Comparison of ENCODE assay signal across 1 cellular context in the genomic region with DNA sequence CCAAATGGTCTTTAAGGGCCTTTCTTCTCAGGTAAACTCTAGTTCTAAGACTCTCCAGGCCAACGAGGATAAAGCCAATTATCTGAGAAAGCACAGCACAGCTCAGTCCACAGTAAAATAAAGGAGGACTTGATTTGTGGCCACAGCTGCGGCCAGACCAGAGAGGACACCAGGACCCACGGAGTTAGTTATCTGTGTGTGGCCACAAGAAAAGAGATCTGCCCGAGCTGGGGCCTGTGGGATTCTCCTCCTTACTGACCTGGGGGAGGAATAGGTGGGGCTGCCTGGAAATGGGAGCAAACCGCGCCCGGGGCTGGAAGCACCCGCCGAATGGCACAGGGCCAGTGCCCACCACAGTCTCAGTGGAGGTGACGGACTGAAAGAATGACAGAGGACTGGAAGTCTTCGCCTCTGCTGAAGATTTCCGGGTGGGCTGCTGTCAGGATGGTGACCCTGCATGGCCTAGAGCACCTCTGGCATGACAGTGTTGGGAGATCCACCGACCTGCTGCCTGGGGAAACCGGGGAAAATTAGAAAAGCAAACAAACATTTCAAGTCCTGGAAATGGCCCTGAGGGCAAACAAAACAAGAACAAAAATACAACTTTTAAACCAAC.
A peak's percentile ranks its signal among the peaks of the same experiment; 100 is the strongest.
TF ChIP-seq lines count a peak whose summit lies in the region.

No MANE protein-coding gene starts in this region.

TF ChIP-seq in HepG2, 621 proteins besides CTCF, POLR2A, EP300 and RAD21:
- TF ChIP-seq, protein P1, sequence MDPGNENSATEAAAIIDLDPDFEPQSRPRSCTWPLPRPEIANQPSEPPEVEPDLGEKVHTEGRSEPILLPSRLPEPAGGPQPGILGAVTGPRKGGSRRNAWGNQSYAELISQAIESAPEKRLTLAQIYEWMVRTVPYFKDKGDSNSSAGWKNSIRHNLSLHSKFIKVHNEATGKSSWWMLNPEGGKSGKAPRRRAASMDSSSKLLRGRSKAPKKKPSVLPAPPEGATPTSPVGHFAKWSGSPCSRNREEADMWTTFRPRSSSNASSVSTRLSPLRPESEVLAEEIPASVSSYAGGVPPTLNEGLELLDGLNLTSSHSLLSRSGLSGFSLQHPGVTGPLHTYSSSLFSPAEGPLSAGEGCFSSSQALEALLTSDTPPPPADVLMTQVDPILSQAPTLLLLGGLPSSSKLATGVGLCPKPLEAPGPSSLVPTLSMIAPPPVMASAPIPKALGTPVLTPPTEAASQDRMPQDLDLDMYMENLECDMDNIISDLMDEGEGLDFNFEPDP (CRISPR knock-in tag; conservative IDR thresholded peaks at IDR 0.05) = no peak
- TF ChIP-seq SAP130 (CRISPR knock-in tag; IDR thresholded peaks at IDR 0.05; ENCODE audit: low read depth) (0 out of 2 replicates have a peak, but pooled peaks have one; percentile 22), MXD4 (CRISPR knock-in tag; IDR thresholded peaks at IDR 0.05) (no peak), ZNF557 (CRISPR knock-in tag; IDR thresholded peaks at IDR 0.05) (no peak), KLF15 (CRISPR knock-in tag; IDR thresholded peaks at IDR 0.05; ENCODE audit: borderline replicate concordance) (no peak), STAT5B (CRISPR knock-in tag; IDR thresholded peaks at IDR 0.05) (no peak), KAT8 (CRISPR knock-in tag; IDR thresholded peaks at IDR 0.05) (no peak), MTA1 (CRISPR knock-in tag; IDR thresholded peaks at IDR 0.05; ENCODE audit: borderline replicate concordance) (peak; percentile 44; the same call in 1 of the 2 replicates), ZNF501 (CRISPR knock-in tag; IDR thresholded peaks at IDR 0.05) (0 out of 2 replicates have a peak, but pooled peaks have one; percentile 38), SOX6 (IDR thresholded peaks at IDR 0.05) (no peak), SOX6 (CRISPR knock-in tag; IDR thresholded peaks at IDR 0.05) (0 out of 2 replicates have a peak, but pooled peaks have one; percentile 14), FOXC1 (CRISPR knock-in tag; IDR thresholded peaks at IDR 0.05; ENCODE audit: borderline replicate concordance) (peak; percentile 59; the same call in 1 of the 2 replicates), LCORL (IDR thresholded peaks at IDR 0.05) (no peak), LCORL (CRISPR knock-in tag; IDR thresholded peaks at IDR 0.05) (0 out of 2 replicates have a peak, but pooled peaks have one; percentile 35), SALL1 (CRISPR knock-in tag; IDR thresholded peaks at IDR 0.05) (peak; percentile 25; the same call in 1 of the 2 replicates), NFIB (CRISPR knock-in tag; IDR thresholded peaks at IDR 0.05; ENCODE audit: borderline replicate concordance) (no peak), RXRB (CRISPR knock-in tag; IDR thresholded peaks at IDR 0.05; ENCODE audit: borderline replicate concordance) (peak; percentile 36; the same call in 1 of the 2 replicates), ZBTB38 (CRISPR knock-in tag; IDR thresholded peaks at IDR 0.05) (peak; percentile 37; the same call in 1 of the 2 replicates)
- TF ChIP-seq, protein P2, sequence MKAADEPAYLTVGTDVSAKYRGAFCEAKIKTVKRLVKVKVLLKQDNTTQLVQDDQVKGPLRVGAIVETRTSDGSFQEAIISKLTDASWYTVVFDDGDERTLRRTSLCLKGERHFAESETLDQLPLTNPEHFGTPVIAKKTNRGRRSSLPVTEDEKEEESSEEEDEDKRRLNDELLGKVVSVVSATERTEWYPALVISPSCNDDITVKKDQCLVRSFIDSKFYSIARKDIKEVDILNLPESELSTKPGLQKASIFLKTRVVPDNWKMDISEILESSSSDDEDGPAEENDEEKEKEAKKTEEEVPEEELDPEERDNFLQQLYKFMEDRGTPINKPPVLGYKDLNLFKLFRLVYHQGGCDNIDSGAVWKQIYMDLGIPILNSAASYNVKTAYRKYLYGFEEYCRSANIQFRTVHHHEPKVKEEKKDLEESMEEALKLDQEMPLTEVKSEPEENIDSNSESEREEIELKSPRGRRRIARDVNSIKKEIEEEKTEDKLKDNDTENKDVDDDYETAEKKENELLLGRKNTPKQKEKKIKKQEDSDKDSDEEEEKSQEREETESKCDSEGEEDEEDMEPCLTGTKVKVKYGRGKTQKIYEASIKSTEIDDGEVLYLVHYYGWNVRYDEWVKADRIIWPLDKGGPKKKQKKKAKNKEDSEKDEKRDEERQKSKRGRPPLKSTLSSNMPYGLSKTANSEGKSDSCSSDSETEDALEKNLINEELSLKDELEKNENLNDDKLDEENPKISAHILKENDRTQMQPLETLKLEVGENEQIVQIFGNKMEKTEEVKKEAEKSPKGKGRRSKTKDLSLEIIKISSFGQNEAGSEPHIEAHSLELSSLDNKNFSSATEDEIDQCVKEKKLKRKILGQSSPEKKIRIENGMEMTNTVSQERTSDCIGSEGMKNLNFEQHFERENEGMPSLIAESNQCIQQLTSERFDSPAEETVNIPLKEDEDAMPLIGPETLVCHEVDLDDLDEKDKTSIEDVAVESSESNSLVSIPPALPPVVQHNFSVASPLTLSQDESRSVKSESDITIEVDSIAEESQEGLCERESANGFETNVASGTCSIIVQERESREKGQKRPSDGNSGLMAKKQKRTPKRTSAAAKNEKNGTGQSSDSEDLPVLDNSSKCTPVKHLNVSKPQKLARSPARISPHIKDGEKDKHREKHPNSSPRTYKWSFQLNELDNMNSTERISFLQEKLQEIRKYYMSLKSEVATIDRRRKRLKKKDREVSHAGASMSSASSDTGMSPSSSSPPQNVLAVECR (CRISPR knock-in tag; IDR thresholded peaks at IDR 0.05; ENCODE audit: borderline replicate concordance) = peak; percentile 35; the same call in 1 of the 2 replicates
- TF ChIP-seq, protein P3, sequence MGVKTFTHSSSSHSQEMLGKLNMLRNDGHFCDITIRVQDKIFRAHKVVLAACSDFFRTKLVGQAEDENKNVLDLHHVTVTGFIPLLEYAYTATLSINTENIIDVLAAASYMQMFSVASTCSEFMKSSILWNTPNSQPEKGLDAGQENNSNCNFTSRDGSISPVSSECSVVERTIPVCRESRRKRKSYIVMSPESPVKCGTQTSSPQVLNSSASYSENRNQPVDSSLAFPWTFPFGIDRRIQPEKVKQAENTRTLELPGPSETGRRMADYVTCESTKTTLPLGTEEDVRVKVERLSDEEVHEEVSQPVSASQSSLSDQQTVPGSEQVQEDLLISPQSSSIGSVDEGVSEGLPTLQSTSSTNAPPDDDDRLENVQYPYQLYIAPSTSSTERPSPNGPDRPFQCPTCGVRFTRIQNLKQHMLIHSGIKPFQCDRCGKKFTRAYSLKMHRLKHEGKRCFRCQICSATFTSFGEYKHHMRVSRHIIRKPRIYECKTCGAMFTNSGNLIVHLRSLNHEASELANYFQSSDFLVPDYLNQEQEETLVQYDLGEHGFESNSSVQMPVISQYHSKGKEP (CRISPR knock-in tag; IDR thresholded peaks at IDR 0.05) = no peak
- TF ChIP-seq, protein P4, sequence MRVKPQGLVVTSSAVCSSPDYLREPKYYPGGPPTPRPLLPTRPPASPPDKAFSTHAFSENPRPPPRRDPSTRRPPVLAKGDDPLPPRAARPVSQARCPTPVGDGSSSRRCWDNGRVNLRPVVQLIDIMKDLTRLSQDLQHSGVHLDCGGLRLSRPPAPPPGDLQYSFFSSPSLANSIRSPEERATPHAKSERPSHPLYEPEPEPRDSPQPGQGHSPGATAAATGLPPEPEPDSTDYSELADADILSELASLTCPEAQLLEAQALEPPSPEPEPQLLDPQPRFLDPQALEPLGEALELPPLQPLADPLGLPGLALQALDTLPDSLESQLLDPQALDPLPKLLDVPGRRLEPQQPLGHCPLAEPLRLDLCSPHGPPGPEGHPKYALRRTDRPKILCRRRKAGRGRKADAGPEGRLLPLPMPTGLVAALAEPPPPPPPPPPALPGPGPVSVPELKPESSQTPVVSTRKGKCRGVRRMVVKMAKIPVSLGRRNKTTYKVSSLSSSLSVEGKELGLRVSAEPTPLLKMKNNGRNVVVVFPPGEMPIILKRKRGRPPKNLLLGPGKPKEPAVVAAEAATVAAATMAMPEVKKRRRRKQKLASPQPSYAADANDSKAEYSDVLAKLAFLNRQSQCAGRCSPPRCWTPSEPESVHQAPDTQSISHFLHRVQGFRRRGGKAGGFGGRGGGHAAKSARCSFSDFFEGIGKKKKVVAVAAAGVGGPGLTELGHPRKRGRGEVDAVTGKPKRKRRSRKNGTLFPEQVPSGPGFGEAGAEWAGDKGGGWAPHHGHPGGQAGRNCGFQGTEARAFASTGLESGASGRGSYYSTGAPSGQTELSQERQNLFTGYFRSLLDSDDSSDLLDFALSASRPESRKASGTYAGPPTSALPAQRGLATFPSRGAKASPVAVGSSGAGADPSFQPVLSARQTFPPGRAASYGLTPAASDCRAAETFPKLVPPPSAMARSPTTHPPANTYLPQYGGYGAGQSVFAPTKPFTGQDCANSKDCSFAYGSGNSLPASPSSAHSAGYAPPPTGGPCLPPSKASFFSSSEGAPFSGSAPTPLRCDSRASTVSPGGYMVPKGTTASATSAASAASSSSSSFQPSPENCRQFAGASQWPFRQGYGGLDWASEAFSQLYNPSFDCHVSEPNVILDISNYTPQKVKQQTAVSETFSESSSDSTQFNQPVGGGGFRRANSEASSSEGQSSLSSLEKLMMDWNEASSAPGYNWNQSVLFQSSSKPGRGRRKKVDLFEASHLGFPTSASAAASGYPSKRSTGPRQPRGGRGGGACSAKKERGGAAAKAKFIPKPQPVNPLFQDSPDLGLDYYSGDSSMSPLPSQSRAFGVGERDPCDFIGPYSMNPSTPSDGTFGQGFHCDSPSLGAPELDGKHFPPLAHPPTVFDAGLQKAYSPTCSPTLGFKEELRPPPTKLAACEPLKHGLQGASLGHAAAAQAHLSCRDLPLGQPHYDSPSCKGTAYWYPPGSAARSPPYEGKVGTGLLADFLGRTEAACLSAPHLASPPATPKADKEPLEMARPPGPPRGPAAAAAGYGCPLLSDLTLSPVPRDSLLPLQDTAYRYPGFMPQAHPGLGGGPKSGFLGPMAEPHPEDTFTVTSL (CRISPR knock-in tag; IDR thresholded peaks at IDR 0.05; ENCODE audit: borderline replicate concordance) = peak; percentile 51; the same call in 1 of the 2 replicates
- TF ChIP-seq, protein P5, sequence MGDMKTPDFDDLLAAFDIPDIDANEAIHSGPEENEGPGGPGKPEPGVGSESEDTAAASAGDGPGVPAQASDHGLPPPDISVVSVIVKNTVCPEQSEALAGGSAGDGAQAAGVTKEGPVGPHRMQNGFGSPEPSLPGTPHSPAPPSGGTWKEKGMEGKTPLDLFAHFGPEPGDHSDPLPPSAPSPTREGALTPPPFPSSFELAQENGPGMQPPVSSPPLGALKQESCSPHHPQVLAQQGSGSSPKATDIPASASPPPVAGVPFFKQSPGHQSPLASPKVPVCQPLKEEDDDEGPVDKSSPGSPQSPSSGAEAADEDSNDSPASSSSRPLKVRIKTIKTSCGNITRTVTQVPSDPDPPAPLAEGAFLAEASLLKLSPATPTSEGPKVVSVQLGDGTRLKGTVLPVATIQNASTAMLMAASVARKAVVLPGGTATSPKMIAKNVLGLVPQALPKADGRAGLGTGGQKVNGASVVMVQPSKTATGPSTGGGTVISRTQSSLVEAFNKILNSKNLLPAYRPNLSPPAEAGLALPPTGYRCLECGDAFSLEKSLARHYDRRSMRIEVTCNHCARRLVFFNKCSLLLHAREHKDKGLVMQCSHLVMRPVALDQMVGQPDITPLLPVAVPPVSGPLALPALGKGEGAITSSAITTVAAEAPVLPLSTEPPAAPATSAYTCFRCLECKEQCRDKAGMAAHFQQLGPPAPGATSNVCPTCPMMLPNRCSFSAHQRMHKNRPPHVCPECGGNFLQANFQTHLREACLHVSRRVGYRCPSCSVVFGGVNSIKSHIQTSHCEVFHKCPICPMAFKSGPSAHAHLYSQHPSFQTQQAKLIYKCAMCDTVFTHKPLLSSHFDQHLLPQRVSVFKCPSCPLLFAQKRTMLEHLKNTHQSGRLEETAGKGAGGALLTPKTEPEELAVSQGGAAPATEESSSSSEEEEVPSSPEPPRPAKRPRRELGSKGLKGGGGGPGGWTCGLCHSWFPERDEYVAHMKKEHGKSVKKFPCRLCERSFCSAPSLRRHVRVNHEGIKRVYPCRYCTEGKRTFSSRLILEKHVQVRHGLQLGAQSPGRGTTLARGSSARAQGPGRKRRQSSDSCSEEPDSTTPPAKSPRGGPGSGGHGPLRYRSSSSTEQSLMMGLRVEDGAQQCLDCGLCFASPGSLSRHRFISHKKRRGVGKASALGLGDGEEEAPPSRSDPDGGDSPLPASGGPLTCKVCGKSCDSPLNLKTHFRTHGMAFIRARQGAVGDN (CRISPR knock-in tag; IDR thresholded peaks at IDR 0.05) = peak; percentile 60
- TF ChIP-seq, protein P6, sequence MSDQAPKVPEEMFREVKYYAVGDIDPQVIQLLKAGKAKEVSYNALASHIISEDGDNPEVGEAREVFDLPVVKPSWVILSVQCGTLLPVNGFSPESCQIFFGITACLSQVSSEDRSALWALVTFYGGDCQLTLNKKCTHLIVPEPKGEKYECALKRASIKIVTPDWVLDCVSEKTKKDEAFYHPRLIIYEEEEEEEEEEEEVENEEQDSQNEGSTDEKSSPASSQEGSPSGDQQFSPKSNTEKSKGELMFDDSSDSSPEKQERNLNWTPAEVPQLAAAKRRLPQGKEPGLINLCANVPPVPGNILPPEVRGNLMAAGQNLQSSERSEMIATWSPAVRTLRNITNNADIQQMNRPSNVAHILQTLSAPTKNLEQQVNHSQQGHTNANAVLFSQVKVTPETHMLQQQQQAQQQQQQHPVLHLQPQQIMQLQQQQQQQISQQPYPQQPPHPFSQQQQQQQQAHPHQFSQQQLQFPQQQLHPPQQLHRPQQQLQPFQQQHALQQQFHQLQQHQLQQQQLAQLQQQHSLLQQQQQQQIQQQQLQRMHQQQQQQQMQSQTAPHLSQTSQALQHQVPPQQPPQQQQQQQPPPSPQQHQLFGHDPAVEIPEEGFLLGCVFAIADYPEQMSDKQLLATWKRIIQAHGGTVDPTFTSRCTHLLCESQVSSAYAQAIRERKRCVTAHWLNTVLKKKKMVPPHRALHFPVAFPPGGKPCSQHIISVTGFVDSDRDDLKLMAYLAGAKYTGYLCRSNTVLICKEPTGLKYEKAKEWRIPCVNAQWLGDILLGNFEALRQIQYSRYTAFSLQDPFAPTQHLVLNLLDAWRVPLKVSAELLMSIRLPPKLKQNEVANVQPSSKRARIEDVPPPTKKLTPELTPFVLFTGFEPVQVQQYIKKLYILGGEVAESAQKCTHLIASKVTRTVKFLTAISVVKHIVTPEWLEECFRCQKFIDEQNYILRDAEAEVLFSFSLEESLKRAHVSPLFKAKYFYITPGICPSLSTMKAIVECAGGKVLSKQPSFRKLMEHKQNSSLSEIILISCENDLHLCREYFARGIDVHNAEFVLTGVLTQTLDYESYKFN (CRISPR knock-in tag; conservative IDR thresholded peaks at IDR 0.05) = peak; percentile 26; the same call in 1 of the 2 replicates
